23 cellular contexts compared by ENCODE assay signal in genomic region chr20:62744761-62745160, GRCh38. TPM values are rescaled to one million over a fixed set of nuclear protein-coding genes. Genes with fewer than 3 reads are reported as not detected.
A peak's percentile ranks its signal among the peaks of the same experiment; 100 is the strongest.
DNase-seq lines count a peak whose midpoint lies in the region; ATAC-seq and TF ChIP-seq lines count a peak whose summit lies in the region.
"Had no signal": no experiment of that assay in that cellular context is flagged by ENCODE, and none has a peak within 500 bp of the region (broad histone marks: within the 10 kb centered on the region; RNA-seq: fewer than 3 reads in every experiment).

No MANE protein-coding gene starts in this region.

- ATAC-seq in activated naive CD8-positive, alpha-beta T cell treated with anti-CD3 and anti-CD28 coated beads, Interleukin-2, amount 10 ng/mL, durations not matched to agents 7 days and 5 days (ENCODE audit: low read depth): no peak
- ATAC-seq in HCT116: no peak
- ATAC-seq: gastrocnemius medialis had no signal

- DNase-seq in activated naive CD8-positive, alpha-beta T cell treated with anti-CD3 and anti-CD28 coated beads, Interleukin-2, amount 10 ng/mL, durations not matched to agents 7 days and 5 days: peak; percentile 24
- no peak for DNase-seq in activated naive CD8-positive, alpha-beta T cell treated with anti-CD3 and anti-CD28 coated beads for 36 hours
- DNase-seq in HCT116 (ENCODE audit: low read depth, low spot score) (no peak), chondrocyte (ENCODE audit: low spot score) (peak; percentile 47), sigmoid colon (peak; percentile 69), NCI-H446 treated with DMSO at 0.1 percent for 48 hours (lab: John Stamatoyannopoulos, UW) (no peak), tibial artery (no peak)
- no peak for DNase-seq in activated T-helper 1 cell treated with anti-CD3 and anti-CD28 coated beads, Interleukin-12 subunit alpha, Interleukin-12 subunit beta, Interleukin-2, Interleukin-4 antibody, amounts not matched to agents 30 ng/mL and 10 ng/mL and 1 ng/mL, durations not matched to agents 14 hours and 24 hours and 36 hours (ENCODE audit: low spot score)
- DNase-seq: activated CD4-positive, alpha-beta T cell treated with anti-CD3 and anti-CD28 coated beads for 4 hours; activated effector memory CD4-positive, alpha-beta T cell treated with anti-CD3 and anti-CD28 coated beads, Interleukin-2, amount 50 U/mL, for 16 hours; effector CD4-positive, alpha-beta T cell; gastrocnemius medialis; H9; Kasumi-1; mammary epithelial cell; NCI-H1417 treated with DMSO at 0.1 percent for 48 hours; NCI-H226; SIG-M5; stimulated activated CD4-positive, alpha-beta T cell treated with anti-CD3 and anti-CD28 coated beads, Interleukin-2, amount 100 ng/mL, for 48 hours; trophoblast cell had no signal

- POLR2A ChIA-PET in activated naive CD8-positive, alpha-beta T cell treated with anti-CD3 and anti-CD28 coated beads, Interleukin-2, amount 10 ng/mL, durations not matched to agents 7 days and 5 days (lab: Charles Lee): interaction anchor here (0.6 kb wide), 1 partner anchor 719 kb away, joined by 4 read pairs; no protein-coding TSS in a partner anchor
- POLR2A ChIA-PET in HCT116 (lab: Charles Lee): interaction anchor here (0.7 kb wide), 1 partner anchor 19 kb away, joined by 3 read pairs; no protein-coding TSS in a partner anchor

- H3K4me3 ChIP-seq in HCT116 (replicated peaks in 1 of 2; ENCODE audit: low read depth in 1 of 2, low read length in 2 of 2) (no peak overlapping the region), sigmoid colon (no peak overlapping the region), tibial artery (no peak overlapping the region)
- H3K4me3 ChIP-seq: gastrocnemius medialis had no signal

- H3K4me1 ChIP-seq in HCT116 (ENCODE audit: control insufficient read depth in 1 of 2, insufficient read depth in 2 of 2, low read length in 2 of 2) (peaks cover 25 to 64% of the 10 kb centered on the region in 2 experiments), sigmoid colon (peaks cover 0 to 53% (median 26%) of the 10 kb centered on the region in 4 donors), tibial artery (no peaks in the 10 kb centered on the region)
- H3K4me1 ChIP-seq: gastrocnemius medialis, parathyroid adenoma had no signal

- H3K36me3 ChIP-seq in HCT116 (ENCODE audit: control insufficient read depth in 1 of 2, insufficient read depth in 2 of 2, low read length in 2 of 2) (peaks cover 7 to 55% of the 10 kb centered on the region in 2 experiments; a peak in 2 of 4 replicates), sigmoid colon (no peaks in the 10 kb centered on the region), tibial artery (no peaks in the 10 kb centered on the region)
- H3K36me3 ChIP-seq: gastrocnemius medialis had no signal

- H2AFZ ChIP-seq in HCT116 (ENCODE audit: low read depth, low read length, poor library complexity, severe bottlenecking): no peak overlapping the region
- H2AFZ ChIP-seq: parathyroid adenoma had no signal

- H3K9me2 ChIP-seq in HCT116 (ENCODE audit: insufficient read depth): no peaks in the 10 kb centered on the region

- no peak overlapping the region for H3K9ac ChIP-seq in HCT116 (ENCODE audit: low read length)
- H3K9ac ChIP-seq: parathyroid adenoma had no signal

- TF ChIP-seq RAD21 in HCT116 (IDR thresholded peaks at IDR 0.05; ENCODE audit: low read depth): no peak

- no peak for TF ChIP-seq POLR2A in HCT116 (IDR thresholded peaks at IDR 0.05; ENCODE audit: borderline replicate concordance, extremely low read depth, insufficient read depth, insufficient read length)
- TF ChIP-seq POLR2A in sigmoid colon (IDR thresholded peaks at IDR 0.05): no peak

- no peak overlapping the region for H3K4me3 Mint-ChIP-seq in activated naive CD8-positive, alpha-beta T cell treated with anti-CD3 and anti-CD28 coated beads, Interleukin-2, amount 10 ng/mL, durations not matched to agents 7 days and 5 days
- H3K4me3 Mint-ChIP-seq in activated naive CD8-positive, alpha-beta T cell treated with anti-CD3 and anti-CD28 coated beads for 36 hours: no peak overlapping the region
- no peak overlapping the region for H3K4me3 Mint-ChIP-seq in chondrocyte (ENCODE audit: unreplicated experiment)
- H3K4me3 Mint-ChIP-seq in activated T-helper 1 cell treated with anti-CD3 and anti-CD28 coated beads, Interleukin-12 subunit alpha, Interleukin-12 subunit beta, Interleukin-2, Interleukin-4 antibody, amounts not matched to agents 30 ng/mL and 10 ng/mL and 1 ng/mL, durations not matched to agents 14 hours and 24 hours and 36 hours: no peak overlapping the region
- H3K4me3 Mint-ChIP-seq: brain, H9, neural crest cell had no signal

- no peak overlapping the region for H3K27ac Mint-ChIP-seq in activated naive CD8-positive, alpha-beta T cell treated with anti-CD3 and anti-CD28 coated beads, Interleukin-2, amount 10 ng/mL, durations not matched to agents 7 days and 5 days
- no peak overlapping the region for H3K27ac Mint-ChIP-seq in activated naive CD8-positive, alpha-beta T cell treated with anti-CD3 and anti-CD28 coated beads for 36 hours
- H3K27ac Mint-ChIP-seq in chondrocyte (ENCODE audit: unreplicated experiment): no peak overlapping the region
- no peak overlapping the region for H3K27ac Mint-ChIP-seq in activated T-helper 1 cell treated with anti-CD3 and anti-CD28 coated beads, Interleukin-12 subunit alpha, Interleukin-12 subunit beta, Interleukin-2, Interleukin-4 antibody, amounts not matched to agents 30 ng/mL and 10 ng/mL and 1 ng/mL, durations not matched to agents 14 hours and 24 hours and 36 hours
- H3K27ac Mint-ChIP-seq: H9 had no signal

- TF ChIP-seq EP300 in sigmoid colon (IDR thresholded peaks at IDR 0.05): no peak

- H3K27ac ChIP-seq in HCT116 (ENCODE audit: low read depth, low read length) (peak overlapping the region; percentile 52), sigmoid colon (peak overlapping the region in 1 of 4 donors; percentile 43), tibial artery (no peak overlapping the region)
- H3K27ac ChIP-seq: gastrocnemius medialis, parathyroid adenoma had no signal

- H3K27me3 ChIP-seq in HCT116 (ENCODE audit: insufficient read depth, low read length) (no peaks in the 10 kb centered on the region), sigmoid colon (no peaks in the 10 kb centered on the region), tibial artery (peaks cover 0 to 60% of the 10 kb centered on the region in 2 donors)

- BruUV-seq in HCT116 (replicated peaks; lab: Mats Ljungman, UMichigan): no TSS peak

- H3K27me3 Mint-ChIP-seq in activated naive CD8-positive, alpha-beta T cell treated with anti-CD3 and anti-CD28 coated beads, Interleukin-2, amount 10 ng/mL, durations not matched to agents 7 days and 5 days: peaks cover 22% of the 10 kb centered on the region
- H3K27me3 Mint-ChIP-seq in activated naive CD8-positive, alpha-beta T cell treated with anti-CD3 and anti-CD28 coated beads for 36 hours: peaks cover 11% of the 10 kb centered on the region
- peaks cover 16% of the 10 kb centered on the region for H3K27me3 Mint-ChIP-seq in chondrocyte (ENCODE audit: low read depth)
- H3K27me3 Mint-ChIP-seq in activated T-helper 1 cell treated with anti-CD3 and anti-CD28 coated beads, Interleukin-12 subunit alpha, Interleukin-12 subunit beta, Interleukin-2, Interleukin-4 antibody, amounts not matched to agents 30 ng/mL and 10 ng/mL and 1 ng/mL, durations not matched to agents 14 hours and 24 hours and 36 hours (ENCODE audit: insufficient read depth): peaks cover 32% of the 10 kb centered on the region

- no peaks in the 10 kb centered on the region for H3K9me3 Mint-ChIP-seq in activated naive CD8-positive, alpha-beta T cell treated with anti-CD3 and anti-CD28 coated beads, Interleukin-2, amount 10 ng/mL, durations not matched to agents 7 days and 5 days
- no peaks in the 10 kb centered on the region for H3K9me3 Mint-ChIP-seq in activated naive CD8-positive, alpha-beta T cell treated with anti-CD3 and anti-CD28 coated beads for 36 hours
- H3K9me3 Mint-ChIP-seq in chondrocyte (ENCODE audit: low read depth): peaks cover 7% of the 10 kb centered on the region
- no peaks in the 10 kb centered on the region for H3K9me3 Mint-ChIP-seq in activated T-helper 1 cell treated with anti-CD3 and anti-CD28 coated beads, Interleukin-12 subunit alpha, Interleukin-12 subunit beta, Interleukin-2, Interleukin-4 antibody, amounts not matched to agents 30 ng/mL and 10 ng/mL and 1 ng/mL, durations not matched to agents 14 hours and 24 hours and 36 hours
- H3K9me3 Mint-ChIP-seq: H9, neural crest cell had no signal

- TF ChIP-seq CTCF in HCT116 (IDR thresholded peaks at IDR 0.05 in 2 of 3, conservative IDR thresholded peaks at IDR 0.05 in 1 of 3; ENCODE audit: borderline replicate concordance in 1 of 3, insufficient read depth in 1 of 3, low read depth in 2 of 3, low read length in 2 of 3) (no peak), chondrocyte (IDR thresholded peaks at IDR 0.05) (no peak), sigmoid colon (IDR thresholded peaks at IDR 0.05) (no peak), tibial artery (IDR thresholded peaks at IDR 0.05) (no peak)

- H3K9me3 ChIP-seq in HCT116 (ENCODE audit: control insufficient read depth in 1 of 2, insufficient read depth in 1 of 2, low read depth in 1 of 2, low read length in 2 of 2) (no peaks in the 10 kb centered on the region), sigmoid colon (no peaks in the 10 kb centered on the region), tibial artery (peaks cover 0 to 5% (median 2%) of the 10 kb centered on the region in 3 donors)
- H3K9me3 ChIP-seq: gastrocnemius medialis had no signal

- intact Hi-C loops in HCT116 (cut with micrococcal nuclease) (no loop called here), sigmoid colon (cut with DNase I) (no loop called here), tibial artery (cut with DNase I; ENCODE audit: low total_unique reads) (no loop called here)
- intact Hi-C loops in activated T-helper 1 cell treated with anti-CD3 and anti-CD28 coated beads, Interleukin-12 subunit alpha, Interleukin-12 subunit beta, Interleukin-2, Interleukin-4 antibody, amounts not matched to agents 30 ng/mL and 10 ng/mL and 1 ng/mL, durations not matched to agents 14 hours and 24 hours and 36 hours (cut with micrococcal nuclease): no loop called here

- CTCF ChIA-PET in HCT116 (lab: Charles Lee): no interaction called here

- peaks cover 25% of the 10 kb centered on the region for H3K4me1 Mint-ChIP-seq in activated naive CD8-positive, alpha-beta T cell treated with anti-CD3 and anti-CD28 coated beads, Interleukin-2, amount 10 ng/mL, durations not matched to agents 7 days and 5 days
- H3K4me1 Mint-ChIP-seq in activated naive CD8-positive, alpha-beta T cell treated with anti-CD3 and anti-CD28 coated beads for 36 hours: peaks cover 6% of the 10 kb centered on the region
- H3K4me1 Mint-ChIP-seq in chondrocyte (ENCODE audit: low read depth): peaks cover 8% of the 10 kb centered on the region
- H3K4me1 Mint-ChIP-seq in activated T-helper 1 cell treated with anti-CD3 and anti-CD28 coated beads, Interleukin-12 subunit alpha, Interleukin-12 subunit beta, Interleukin-2, Interleukin-4 antibody, amounts not matched to agents 30 ng/mL and 10 ng/mL and 1 ng/mL, durations not matched to agents 14 hours and 24 hours and 36 hours (ENCODE audit: low read depth): peaks cover 25% of the 10 kb centered on the region

- no peaks in the 10 kb centered on the region for H4K20me1 ChIP-seq in HCT116 (ENCODE audit: insufficient read depth)

- no peaks in the 10 kb centered on the region for H3K36me3 Mint-ChIP-seq in activated naive CD8-positive, alpha-beta T cell treated with anti-CD3 and anti-CD28 coated beads, Interleukin-2, amount 10 ng/mL, durations not matched to agents 7 days and 5 days
- no peaks in the 10 kb centered on the region for H3K36me3 Mint-ChIP-seq in activated naive CD8-positive, alpha-beta T cell treated with anti-CD3 and anti-CD28 coated beads for 36 hours
- H3K36me3 Mint-ChIP-seq in chondrocyte (ENCODE audit: low read depth): peaks cover 6% of the 10 kb centered on the region
- H3K36me3 Mint-ChIP-seq in activated T-helper 1 cell treated with anti-CD3 and anti-CD28 coated beads, Interleukin-12 subunit alpha, Interleukin-12 subunit beta, Interleukin-2, Interleukin-4 antibody, amounts not matched to agents 30 ng/mL and 10 ng/mL and 1 ng/mL, durations not matched to agents 14 hours and 24 hours and 36 hours (ENCODE audit: low read depth): no peaks in the 10 kb centered on the region
- H3K36me3 Mint-ChIP-seq: brain had no signal

- WGBS in sigmoid colon, 2 donors: 75 to 77% methylated on average over 6 of the region's 6 CpGs

- RAD21 ChIA-PET in HCT116 (lab: Charles Lee; ENCODE audit: low non-redundant PET in 1 of 2, low total read pairs in 2 of 2, uncharacterized antibody in 2 of 2, unreplicated experiment in 2 of 2): no interaction called here

- no peak overlapping the region for H3K4me2 ChIP-seq in HCT116 (ENCODE audit: low read length)

- H3K79me2 ChIP-seq in HCT116 (ENCODE audit: insufficient read depth, low read length): peaks cover 90% of the 10 kb centered on the region
- H3K79me2 ChIP-seq: parathyroid adenoma had no signal

RNA-seq across cellular contexts. Expression of gene NTSR1, which starts 36.1 kb away (rescaled TPM):
- under 1 TPM; 0.33 to 0.37 TPM for total RNA-seq in activated naive CD8-positive, alpha-beta T cell treated with anti-CD3 and anti-CD28 coated beads, Interleukin-2, amount 10 ng/mL, durations not matched to agents 7 days and 5 days
- not detected for total RNA-seq in activated naive CD8-positive, alpha-beta T cell treated with anti-CD3 and anti-CD28 coated beads for 36 hours
- total RNA-seq in HCT116 (2021; ENCODE audit: unreplicated experiment) (187 TPM), chondrocyte (0.10 TPM in 1 of 3 replicates, not detected in the others), sigmoid colon (10 to 100 TPM in 3 of 4 donors, 1 to 10 TPM in 1; 5.4 to 54.0 (median 27.6) TPM)
- polyA plus RNA-seq in HCT116 (2012): 139 and 172 TPM in 2 replicates
- 1 to 10 TPM in 1 of 3 donors, under 1 TPM in 1, not detected in 1; 0.60 to 1.4 TPM for polyA plus RNA-seq in sigmoid colon
- not detected in 2 replicates for total RNA-seq in activated T-helper 1 cell treated with anti-CD3 and anti-CD28 coated beads, Interleukin-12 subunit alpha, Interleukin-12 subunit beta, Interleukin-2, Interleukin-4 antibody, amounts not matched to agents 30 ng/mL and 10 ng/mL and 1 ng/mL, durations not matched to agents 14 hours and 24 hours and 36 hours
- total RNA-seq: neural crest cell had no signal

RNA-seq across cellular contexts. Expression of gene MRGBP, which starts 51.5 kb away (rescaled TPM):
- total RNA-seq in activated naive CD8-positive, alpha-beta T cell treated with anti-CD3 and anti-CD28 coated beads, Interleukin-2, amount 10 ng/mL, durations not matched to agents 7 days and 5 days: 10 to 100 TPM; 17.9 to 18.9 TPM
- total RNA-seq in activated naive CD8-positive, alpha-beta T cell treated with anti-CD3 and anti-CD28 coated beads for 36 hours: 10 to 100 TPM; 19.3 to 19.8 TPM
- total RNA-seq in HCT116 (2021; ENCODE audit: unreplicated experiment) (33.8 TPM), chondrocyte (9.5 to 10.4 TPM (median 10.3 TPM) in 3 replicates), sigmoid colon (10 to 100 TPM in 3 of 4 donors, 1 to 10 TPM in 1; 7.1 to 16.0 (median 12.4) TPM)
- 28.7 and 30.0 TPM in 2 replicates for polyA plus RNA-seq in HCT116 (2012)
- 10 to 100 TPM in 2 of 3 donors, 1 to 10 TPM in 1; 8.1 to 11.2 (median 10.2) TPM for polyA plus RNA-seq in sigmoid colon
- total RNA-seq in activated T-helper 1 cell treated with anti-CD3 and anti-CD28 coated beads, Interleukin-12 subunit alpha, Interleukin-12 subunit beta, Interleukin-2, Interleukin-4 antibody, amounts not matched to agents 30 ng/mL and 10 ng/mL and 1 ng/mL, durations not matched to agents 14 hours and 24 hours and 36 hours: 17.8 and 19.5 TPM in 2 replicates

RNA-seq across cellular contexts. Expression of gene OGFR, which starts 59.9 kb away (rescaled TPM):
- 10 to 100 TPM; 80.8 to 81.1 TPM for total RNA-seq in activated naive CD8-positive, alpha-beta T cell treated with anti-CD3 and anti-CD28 coated beads, Interleukin-2, amount 10 ng/mL, durations not matched to agents 7 days and 5 days
- 10 to 100 TPM; 66.1 to 69.9 TPM for total RNA-seq in activated naive CD8-positive, alpha-beta T cell treated with anti-CD3 and anti-CD28 coated beads for 36 hours
- total RNA-seq in HCT116 (2021; ENCODE audit: unreplicated experiment): 73.6 TPM
- 59.4 and 59.5 TPM in 2 replicates for polyA plus RNA-seq in HCT116 (2012)
- 31.5 to 32.2 TPM (median 31.8 TPM) in 3 replicates for total RNA-seq in chondrocyte
- total RNA-seq in sigmoid colon: 10 to 100 TPM; 44.7 to 61.5 (median 48.6) TPM
- polyA plus RNA-seq in sigmoid colon: 10 to 100 TPM; 22.2 to 64.8 (median 43.7) TPM
- 51.2 and 56.4 TPM in 2 replicates for total RNA-seq in activated T-helper 1 cell treated with anti-CD3 and anti-CD28 coated beads, Interleukin-12 subunit alpha, Interleukin-12 subunit beta, Interleukin-2, Interleukin-4 antibody, amounts not matched to agents 30 ng/mL and 10 ng/mL and 1 ng/mL, durations not matched to agents 14 hours and 24 hours and 36 hours

Comparison
In these comparisons a context has a peak if more than half of its experiments do, and no peak if none do; other contexts are left out.
1. DNase-seq: peak in activated naive CD8-positive, alpha-beta T cell treated with anti-CD3 and anti-CD28 coated beads, Interleukin-2, amount 10 ng/mL, durations not matched to agents 7 days and 5 days (single experiment), chondrocyte (single experiment) and sigmoid colon (single experiment); none in activated naive CD8-positive, alpha-beta T cell treated with anti-CD3 and anti-CD28 coated beads for 36 hours (single experiment), HCT116 (single experiment), NCI-H446 treated with DMSO at 0.1 percent for 48 hours (single experiment), activated T-helper 1 cell treated with anti-CD3 and anti-CD28 coated beads, Interleukin-12 subunit alpha, Interleukin-12 subunit beta, Interleukin-2, Interleukin-4 antibody, amounts not matched to agents 30 ng/mL and 10 ng/mL and 1 ng/mL, durations not matched to agents 14 hours and 24 hours and 36 hours (single experiment) and tibial artery (0 of 2).